In the genomic region with DNA sequence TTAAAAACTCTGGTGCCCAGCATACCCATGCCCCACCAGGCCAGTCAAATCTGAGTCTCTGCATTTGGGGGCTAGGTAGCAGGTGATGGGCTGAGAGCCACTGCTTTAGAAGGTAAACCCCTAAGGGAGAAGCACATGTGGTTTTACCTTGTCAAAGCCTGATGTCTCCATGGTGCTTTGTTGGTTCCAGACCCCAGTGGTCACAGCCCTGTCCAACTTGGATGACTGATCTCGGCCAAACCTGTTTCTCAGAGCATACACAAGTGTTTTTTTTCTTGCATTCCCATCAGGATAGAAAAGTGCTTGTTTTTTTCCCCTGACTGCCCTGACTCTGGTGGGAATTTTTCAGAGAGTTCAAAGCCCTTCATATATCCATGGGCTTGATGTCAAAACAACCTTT, we compare ENCODE assay signal across 22 cellular contexts. TPM values are rescaled to one million over a fixed set of nuclear protein-coding genes. Genes with fewer than 3 reads are reported as not detected.
DNase-seq lines count a peak whose midpoint lies in the region; ATAC-seq, FAIRE-seq and TF ChIP-seq lines count a peak whose summit lies in the region.
"Had no signal": no experiment of that assay in that cellular context is flagged by ENCODE, and none has a peak within 500 bp of the region (broad histone marks: within the 10 kb centered on the region; RNA-seq: fewer than 3 reads in every experiment).

No MANE protein-coding gene starts in this region.

- intact Hi-C loops in right cardiac atrium (cut with DNase I) (no loop called here), kidney (cut with DNase I) (no loop called here), CD14-positive monocyte (cut with micrococcal nuclease) (no loop called here)

- FAIRE-seq in bronchial epithelial cell (lab: Jason Lieb, UNC) (peak; percentile 36), kidney (lab: Jason Lieb, UNC) (no peak)
- FAIRE-seq: D721Med, GM12878, HepG2 had no signal

- no peaks in the 10 kb centered on the region for H3K36me3 ChIP-seq in right atrium auricular region
- no peaks in the 10 kb centered on the region for H3K36me3 ChIP-seq in bronchial epithelial cell (ENCODE audit: control insufficient read depth, insufficient read depth, low read length)
- H3K36me3 ChIP-seq in kidney (ENCODE audit: control insufficient read depth in 1 of 2, insufficient read depth in 2 of 2, low read length in 2 of 2): no peaks in the 10 kb centered on the region
- H3K36me3 ChIP-seq: BLaER1 treated with 17β-estradiol and CSF1 and Interleukin-3, amounts not matched to agents 10 nM and 100 nM had no signal

- H3K4me1 ChIP-seq in right atrium auricular region (no peaks in the 10 kb centered on the region), right cardiac atrium (ENCODE audit: control insufficient read depth, insufficient read depth, low read length) (no peaks in the 10 kb centered on the region), kidney (ENCODE audit: control insufficient read depth in 1 of 2, insufficient read depth in 1 of 2, low read depth in 1 of 2, low read length in 2 of 2) (no peaks in the 10 kb centered on the region)

- peaks cover 18% of the 10 kb centered on the region for H3K4me1 Mint-ChIP-seq in CD14-positive monocyte
- H3K4me1 Mint-ChIP-seq: B cell, IgD-negative memory B cell had no signal

- H3K27ac ChIP-seq in right atrium auricular region (no peak overlapping the region), right cardiac atrium (ENCODE audit: low read length) (no peak overlapping the region), kidney (ENCODE audit: low read depth in 2 of 2, low read length in 2 of 2) (peak overlapping the region; percentile 38 to 88)
- H3K27ac ChIP-seq: BLaER1 treated with 17β-estradiol and CSF1 and Interleukin-3, amounts not matched to agents 10 nM and 100 nM had no signal

- no peak overlapping the region for H3K9ac ChIP-seq in kidney (ENCODE audit: low read length in 2 of 2)
- H3K9ac ChIP-seq: BLaER1 treated with 17β-estradiol and CSF1 and Interleukin-3, amounts not matched to agents 10 nM and 100 nM had no signal

- no peak overlapping the region for H3K4me3 Mint-ChIP-seq in CD14-positive monocyte
- H3K4me3 Mint-ChIP-seq: B cell; CD4-positive, CD25-positive, alpha-beta regulatory T cell; HFFc6; IgD-negative memory B cell had no signal

- no peak overlapping the region for H3K27ac Mint-ChIP-seq in CD14-positive monocyte
- H3K27ac Mint-ChIP-seq: B cell; CD4-positive, CD25-positive, alpha-beta regulatory T cell; HFFc6; IgD-negative memory B cell had no signal

- ATAC-seq in right cardiac atrium: no peak
- ATAC-seq: GM12878, HepG2 had no signal

- H3K9me3 ChIP-seq in right atrium auricular region (peaks cover 0 to 7% of the 10 kb centered on the region in 2 donors), right cardiac atrium (ENCODE audit: control insufficient read depth, low read length) (no peaks in the 10 kb centered on the region), kidney (ENCODE audit: control insufficient read depth in 1 of 2, low read length in 2 of 2) (no peaks in the 10 kb centered on the region)

- TF ChIP-seq CTCF in right atrium auricular region (IDR thresholded peaks at IDR 0.05) (no peak), bronchial epithelial cell (IDR thresholded peaks at IDR 0.05; ENCODE audit: insufficient read depth, low read length, severe bottlenecking) (no peak), kidney (IDR thresholded peaks at IDR 0.05; ENCODE audit: borderline replicate concordance, extremely low read depth, insufficient read depth) (no peak), CD14-positive monocyte (IDR thresholded peaks at IDR 0.05) (no peak)

- no peaks in the 10 kb centered on the region for H3K27me3 ChIP-seq in right atrium auricular region
- H3K27me3 ChIP-seq in right cardiac atrium (ENCODE audit: control insufficient read depth, insufficient read depth): no peaks in the 10 kb centered on the region
- no peaks in the 10 kb centered on the region for H3K27me3 ChIP-seq in bronchial epithelial cell (ENCODE audit: control insufficient read depth, insufficient read depth, low read length)
- H3K27me3 ChIP-seq: BLaER1 treated with 17β-estradiol and CSF1 and Interleukin-3, amounts not matched to agents 10 nM and 100 nM had no signal

- WGBS in right cardiac atrium: 65% methylated on average over 1 of the region's 1 CpG

- peaks cover 0 to 5% (median 3%) of the 10 kb centered on the region in 3 donors for H3K27me3 Mint-ChIP-seq in CD14-positive monocyte (ENCODE audit: low read depth in 3 of 3)

- peaks cover 2 to 20% (median 12%) of the 10 kb centered on the region in 7 donors for H3K9me3 Mint-ChIP-seq in CD14-positive monocyte
- H3K9me3 Mint-ChIP-seq: HFFc6 had no signal

- H3K36me3 Mint-ChIP-seq in CD14-positive monocyte: no peaks in the 10 kb centered on the region
- H3K36me3 Mint-ChIP-seq: IgD-negative memory B cell had no signal

- DNase-seq in right atrium auricular region (ENCODE audit: low spot score) (peak; percentile 34), right cardiac atrium (no peak), bronchial epithelial cell (ENCODE audit: low read depth) (no peak), kidney (no peak), ureter (ENCODE audit: low spot score) (peak; percentile 17), CD14-positive monocyte (ENCODE audit: low spot score) (no peak), DMS114 treated with DMSO at 0.1 percent for 48 hours (lab: John Stamatoyannopoulos, UW; ENCODE audit: unreplicated experiment) (no peak)
- DNase-seq: CD4-positive, CD25-positive, alpha-beta regulatory T cell; CD8-positive, alpha-beta memory T cell; COR-L47; DMS153; DND-41; EL; GOT3; H7; HFFc6 had no signal

- H3K4me3 ChIP-seq in right atrium auricular region (no peak overlapping the region), right cardiac atrium (ENCODE audit: low read length) (no peak overlapping the region), bronchial epithelial cell (ENCODE audit: low read depth, low read length) (no peak overlapping the region), kidney (ENCODE audit: low read length in 2 of 2) (no peak overlapping the region)
- H3K4me3 ChIP-seq: BLaER1 treated with 17β-estradiol and CSF1 and Interleukin-3, amounts not matched to agents 10 nM and 100 nM; GM12878 had no signal

RNA-seq across cellular contexts. Expression of a gene that starts 13.5 kb away (rescaled TPM):
- total RNA-seq in right atrium auricular region (1 to 10 TPM; 2.1 to 3.0 TPM), right cardiac atrium (1 to 10 TPM; 2.1 to 2.7 (median 2.3) TPM), bronchial epithelial cell (1.5 and 1.6 TPM in 2 replicates), kidney (6.8 TPM), ureter (9.9 TPM)
- polyA plus RNA-seq in right cardiac atrium (0.86 TPM), kidney (ENCODE audit: insufficient read depth, low read depth, low replicate concordance) (0.95 TPM), CD14-positive monocyte (10 to 100 TPM; 20.2 to 23.9 TPM)
- total RNA-seq: H7 had no signal
- polyA plus RNA-seq: IgD-negative memory B cell had no signal

Comparison
In these comparisons a context has a peak if more than half of its experiments do, and no peak if none do; other contexts are left out.
1. DNase-seq: peak in right atrium auricular region (single experiment) and ureter (single experiment); none in right cardiac atrium (0 of 3), bronchial epithelial cell (single experiment), kidney (single experiment), CD14-positive monocyte (single experiment) and DMS114 treated with DMSO at 0.1 percent for 48 hours (single experiment).
2. H3K27ac ChIP-seq: peak in kidney (2 of 2); none in right atrium auricular region (0 of 2) and right cardiac atrium (single experiment).